In the genomic region with DNA sequence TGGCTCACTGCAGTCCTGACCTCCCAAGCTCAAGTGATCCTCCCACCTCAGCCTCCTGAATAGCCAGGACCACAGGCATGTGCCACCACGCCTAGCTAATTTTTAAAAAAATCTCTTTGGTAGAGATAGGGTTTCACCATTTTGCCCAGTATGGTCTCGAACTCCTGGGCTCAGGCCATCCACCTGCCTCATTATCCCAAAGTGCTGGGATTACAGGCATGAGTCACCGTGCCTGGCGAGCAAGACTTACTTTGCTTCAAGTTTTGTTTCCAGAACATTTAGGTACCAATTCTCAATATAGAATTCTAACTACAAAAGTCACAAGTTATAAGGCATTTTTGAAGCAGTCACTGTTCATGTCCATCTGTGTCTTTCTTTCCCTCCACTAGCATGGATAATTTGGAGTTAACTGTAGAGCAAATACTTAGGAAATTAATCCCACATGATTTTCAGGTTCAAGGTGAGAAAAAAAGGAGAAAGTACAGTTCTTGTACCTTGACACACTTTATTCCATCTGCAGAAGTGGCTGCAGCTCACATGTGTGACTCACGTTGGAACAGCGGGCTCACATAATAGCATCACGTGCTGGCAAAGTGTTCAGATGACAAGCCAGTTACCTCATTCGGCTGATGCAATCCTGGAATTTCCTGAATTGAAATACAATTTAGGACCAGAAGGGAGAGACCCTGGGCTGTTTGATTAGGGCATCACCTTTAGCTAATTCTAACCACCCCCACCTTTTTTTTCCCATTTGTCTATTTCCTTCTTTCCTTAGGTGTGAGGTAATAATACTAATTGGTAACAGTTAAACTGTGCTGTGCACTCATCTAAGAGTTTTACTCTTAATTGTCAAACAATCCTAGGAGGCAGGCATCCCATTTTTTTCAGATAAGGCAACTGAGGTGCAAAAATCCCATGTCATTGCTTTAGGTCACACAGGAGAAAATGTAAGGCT, we compare ENCODE assay signal across 8 cellular contexts. TPM values are rescaled to one million over a fixed set of nuclear protein-coding genes. Genes with fewer than 3 reads are reported as not detected.
A peak's percentile ranks its signal among the peaks of the same experiment; 100 is the strongest.
DNase-seq lines count a peak whose midpoint lies in the region; ATAC-seq and TF ChIP-seq lines count a peak whose summit lies in the region.

No MANE protein-coding gene starts in this region.

- H3K4me1 Mint-ChIP-seq in stimulated activated naive B cell treated with anti-CD40 and anti-IgM and Interleukin-4, amounts not matched to agents 10 μg/mL and 1 μg/mL and 100 μg/mL, for 72 hours, result peaks cover 14 to 20% of the 10 kb centered on the region in 2 donors

- H3K27ac ChIP-seq in smooth muscle cell (ENCODE audit: low read depth), result peak overlapping the region; percentile 97

- no peaks in the 10 kb centered on the region for H4K20me1 ChIP-seq in smooth muscle cell (ENCODE audit: low read depth)

- ATAC-seq in left cardiac atrium, result peak; percentile 59 to 84
- no peak for ATAC-seq in HG03457 (IDR thresholded peaks at IDR 0.05; ENCODE audit: unreplicated experiment)
- no peak for ATAC-seq in GM21390 (IDR thresholded peaks at IDR 0.05; ENCODE audit: unreplicated experiment)
- ATAC-seq in stimulated activated naive B cell treated with anti-CD40 and anti-IgM and Interleukin-4, amounts not matched to agents 10 μg/mL and 1 μg/mL and 100 μg/mL, for 72 hours (replicated peaks), result no peak

- peaks cover 0 to 8% of the 10 kb centered on the region in 2 donors for H3K36me3 Mint-ChIP-seq in stimulated activated naive B cell treated with anti-CD40 and anti-IgM and Interleukin-4, amounts not matched to agents 10 μg/mL and 1 μg/mL and 100 μg/mL, for 72 hours

- no peak overlapping the region for H3K4me3 Mint-ChIP-seq in stimulated activated naive B cell treated with anti-CD40 and anti-IgM and Interleukin-4, amounts not matched to agents 10 μg/mL and 1 μg/mL and 100 μg/mL, for 72 hours

- H3K9me3 Mint-ChIP-seq in stimulated activated naive B cell treated with anti-CD40 and anti-IgM and Interleukin-4, amounts not matched to agents 10 μg/mL and 1 μg/mL and 100 μg/mL, for 72 hours, result peaks cover 6 to 9% of the 10 kb centered on the region in 2 donors

- H3K4me2 ChIP-seq in smooth muscle cell, result peak overlapping the region; percentile 56

- CTCF ChIA-PET in BJ (lab: Yijun Ruan, JAX), result interaction anchor here (0.7 to 1.7 kb wide), 4 partner anchors 8 to 25 kb away, joined by 3 to 7 read pairs (median 5); no protein-coding TSS in a partner anchor

- POLR2A ChIA-PET in BJ (lab: Charles Lee), result no interaction called here

- H3K36me3 ChIP-seq in BJ (ENCODE audit: control insufficient read depth, insufficient read depth, low read length) (no peaks in the 10 kb centered on the region), smooth muscle cell (ENCODE audit: low read depth) (no peaks in the 10 kb centered on the region)

- no peak overlapping the region for H3K4me3 ChIP-seq in BJ (ENCODE audit: low read depth, low read length)
- no peak overlapping the region for H3K4me3 ChIP-seq in smooth muscle cell

- no peaks in the 10 kb centered on the region for H3F3A ChIP-seq in smooth muscle cell (ENCODE audit: low read depth)

- DNase-seq in BJ (ENCODE audit: low read depth), result peak; percentile 82
- peak; percentile 96 for DNase-seq in HS-5 (ENCODE audit: low read depth)
- DNase-seq in T1000 (lab: John Stamatoyannopoulos, UW), result peak; percentile 42
- DNase-seq in left cardiac atrium, result peak; percentile 42
- no peak for DNase-seq in smooth muscle cell (lab: John Stamatoyannopoulos, UW; ENCODE audit: unreplicated experiment)
- DNase-seq in stimulated activated naive B cell treated with anti-CD40 and anti-IgM and Interleukin-4, amounts not matched to agents 10 μg/mL and 1 μg/mL and 100 μg/mL, for 72 hours, result no peak

- TF ChIP-seq CTCF in BJ (IDR thresholded peaks at IDR 0.05; ENCODE audit: insufficient read depth, low read depth, low read length) (no peak), smooth muscle cell (IDR thresholded peaks at IDR 0.05; ENCODE audit: borderline replicate concordance, insufficient read depth, poor library complexity, severe bottlenecking) (no peak)

- WGBS in smooth muscle cell (ENCODE audit: low lambda C conversion rate), result 35% methylated on average over 8 of the region's 8 CpGs

- H3K27me3 ChIP-seq in BJ (ENCODE audit: control insufficient read depth, insufficient read depth, low read length), result no peaks in the 10 kb centered on the region
- no peaks in the 10 kb centered on the region for H3K27me3 ChIP-seq in smooth muscle cell (ENCODE audit: low read depth)

- H2AFZ ChIP-seq in smooth muscle cell (ENCODE audit: low read depth), result no peak overlapping the region

- peaks cover 5% of the 10 kb centered on the region for H3K4me1 ChIP-seq in smooth muscle cell (ENCODE audit: low read depth)

- H3K27me3 Mint-ChIP-seq in stimulated activated naive B cell treated with anti-CD40 and anti-IgM and Interleukin-4, amounts not matched to agents 10 μg/mL and 1 μg/mL and 100 μg/mL, for 72 hours, result peaks cover 4 to 6% of the 10 kb centered on the region in 2 donors

- no peaks in the 10 kb centered on the region for H3K79me2 ChIP-seq in smooth muscle cell (ENCODE audit: low read depth)

- intact Hi-C loops in left cardiac atrium (cut with DNase I), result no loop called here

- H3K27ac Mint-ChIP-seq in stimulated activated naive B cell treated with anti-CD40 and anti-IgM and Interleukin-4, amounts not matched to agents 10 μg/mL and 1 μg/mL and 100 μg/mL, for 72 hours, result no peak overlapping the region

- H3K9ac ChIP-seq in smooth muscle cell (ENCODE audit: low read depth), result peak overlapping the region; percentile 89

- H3K9me3 ChIP-seq in smooth muscle cell (replicated peaks; ENCODE audit: low read depth), result no peaks in the 10 kb centered on the region

RNA-seq across cellular contexts. Expression of a gene that starts 46.9 kb away (rescaled TPM):
- 13.3 and 24.0 TPM in 2 replicates for polyA plus RNA-seq in BJ (2011; rRNA removed)
- polyA minus RNA-seq in BJ (2011; rRNA and poly(A)+ RNA removed), result 15.8 and 18.6 TPM in 2 replicates
- total RNA-seq in left cardiac atrium, result 10 to 100 TPM in 1 of 2 donors, 1 to 10 TPM in 1; 9.7 to 10.5 TPM
- 34.5 and 39.4 TPM in 2 replicates for total RNA-seq in smooth muscle cell
- 6.6 and 7.3 TPM in 2 replicates for polyA plus RNA-seq in smooth muscle cell

Comparison
In these comparisons a context has a peak if more than half of its experiments do, and no peak if none do; other contexts are left out.
1. DNase-seq: peak in BJ (single experiment), HS-5 (single experiment), T1000 (single experiment) and left cardiac atrium (single experiment); none in smooth muscle cell (single experiment) and stimulated activated naive B cell treated with anti-CD40 and anti-IgM and Interleukin-4, amounts not matched to agents 10 μg/mL and 1 μg/mL and 100 μg/mL, for 72 hours (single experiment).
2. ATAC-seq: peak in left cardiac atrium (2 of 2); none in HG03457 (single experiment), GM21390 (single experiment) and stimulated activated naive B cell treated with anti-CD40 and anti-IgM and Interleukin-4, amounts not matched to agents 10 μg/mL and 1 μg/mL and 100 μg/mL, for 72 hours (0 of 2).